ENCODE assay signal across 28 cellular contexts in genomic region chr4:189615217-189615663, GRCh38.
"Had no signal": no experiment of that assay in that cellular context is flagged by ENCODE, and none has a peak within 500 bp of the region (broad histone marks: within the 10 kb centered on the region; RNA-seq: fewer than 3 reads in every experiment).

No MANE protein-coding gene starts in this region.

- H3K27ac ChIP-seq: adrenal gland, ascending aorta, breast epithelium, cardiac muscle cell, colonic mucosa, gastrocnemius medialis had no signal

- H3K4me1 ChIP-seq: adrenal gland, ascending aorta, breast epithelium, colonic mucosa, gastrocnemius medialis had no signal

- H3K27me3 ChIP-seq: adrenal gland, ascending aorta, breast epithelium, cardiac muscle cell, colonic mucosa, gastrocnemius medialis had no signal

- H3K4me3 ChIP-seq: adrenal gland, ascending aorta, breast epithelium, cardiac muscle cell, colonic mucosa, gastrocnemius medialis had no signal

- DNase-seq: activated CD4-positive, alpha-beta memory T cell treated with anti-CD3 and anti-CD28 coated beads for 36 hours; activated CD4-positive, alpha-beta T cell treated with anti-CD3 and anti-CD28 coated beads for 36 hours; activated CD4-positive, alpha-beta T cell treated with anti-CD3 and anti-CD28 coated beads, Interleukin-2, amount 10 ng/mL, durations not matched to agents 24 days and 14 days; activated CD4-positive, CD25-positive, alpha-beta regulatory T cell; activated CD4-positive, CD25-positive, alpha-beta regulatory T cell treated with anti-CD3 and anti-CD28 coated beads, Interleukin-2, amount 50 U/mL, for 72 hours; activated CD8-positive, alpha-beta memory T cell treated with anti-CD3 and anti-CD28 coated beads, Interleukin-2, amount 10 ng/mL, durations not matched to agents 7 days and 5 days; activated CD8-positive, alpha-beta memory T cell treated with anti-CD3 and anti-CD28 coated beads, Interleukin-2, amount 50 U/mL, for 4 hours; activated CD8-positive, alpha-beta T cell treated with anti-CD3 and anti-CD28 coated beads, Interleukin-2, amount 10 ng/mL, durations not matched to agents 7 days and 5 days; activated effector memory CD4-positive, alpha-beta T cell treated with anti-CD3 and anti-CD28 coated beads, Interleukin-2, amount 50 U/mL, for 16 hours; activated naive CD4-positive, alpha-beta T cell treated with anti-CD3 and anti-CD28 coated beads for 36 hours; activated naive CD8-positive, alpha-beta T cell treated with anti-CD3 and anti-CD28 coated beads for 36 hours; activated naive CD8-positive, alpha-beta T cell treated with anti-CD3 and anti-CD28 coated beads, Interleukin-2, amount 50 U/mL, for 24 hours; activated T-cell treated with anti-CD3 and anti-CD28 coated beads, Interleukin-2, amount 50 U/mL, for 1 hour; activated T-cell treated with anti-CD3 and anti-CD28 coated beads, Interleukin-2, amount 50 U/mL, for 48 hours; adrenal gland; amygdala; central memory CD4-positive, alpha-beta T cell; cerebellar nuclear complex; colonic mucosa; effector CD8-positive, alpha-beta T cell; foreskin fibroblast; gastrocnemius medialis; glutamatergic neuron; T-helper 2 cell had no signal

- ATAC-seq: activated CD4-positive, alpha-beta T cell treated with anti-CD3 and anti-CD28 coated beads for 36 hours; activated CD8-positive, alpha-beta memory T cell treated with anti-CD3 and anti-CD28 coated beads, Interleukin-2, amount 10 ng/mL, durations not matched to agents 7 days and 5 days; activated CD8-positive, alpha-beta T cell treated with anti-CD3 and anti-CD28 coated beads, Interleukin-2, amount 10 ng/mL, durations not matched to agents 7 days and 5 days; activated naive CD8-positive, alpha-beta T cell treated with anti-CD3 and anti-CD28 coated beads, Interleukin-2, amount 50 U/mL, for 24 hours; esophagus mucosa; gastrocnemius medialis had no signal

- H3K36me3 ChIP-seq: adrenal gland, ascending aorta, breast epithelium, cardiac muscle cell, colonic mucosa, gastrocnemius medialis had no signal

- H3K9me3 ChIP-seq: adrenal gland, ascending aorta, breast epithelium, colonic mucosa, gastrocnemius medialis had no signal
